In the genomic region with DNA sequence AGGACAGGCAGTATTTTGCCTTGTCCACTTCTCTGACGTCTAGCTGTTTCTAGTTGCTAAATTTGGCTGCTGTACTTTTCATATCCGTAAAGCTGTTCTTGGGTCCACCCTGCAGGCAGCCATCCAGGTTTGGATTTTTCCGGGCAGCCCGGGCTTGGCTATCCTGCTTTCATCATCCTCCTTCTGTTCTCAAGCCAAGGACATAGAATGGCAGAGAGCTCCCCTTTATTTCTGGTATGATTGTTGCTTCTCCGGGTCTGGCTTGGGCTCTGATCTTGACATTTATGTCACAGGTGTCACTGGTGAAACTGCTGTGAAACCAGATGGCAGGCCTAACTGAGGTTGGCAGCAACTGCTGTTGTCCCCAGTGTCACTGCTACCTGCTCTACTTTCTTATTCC, we compare ENCODE assay signal across 17 cellular contexts. TPM values are rescaled to one million over a fixed set of nuclear protein-coding genes. Genes with fewer than 3 reads are reported as not detected.
DNase-seq lines count a peak whose midpoint lies in the region; ATAC-seq and TF ChIP-seq lines count a peak whose summit lies in the region.
"Had no signal": no experiment of that assay in that cellular context is flagged by ENCODE, and none has a peak within 500 bp of the region (broad histone marks: within the 10 kb centered on the region; RNA-seq: fewer than 3 reads in every experiment).

No MANE protein-coding gene starts in this region.

- H3K4me1 Mint-ChIP-seq in activated CD4-positive, alpha-beta memory T cell treated with anti-CD3 and anti-CD28 coated beads for 36 hours (ENCODE audit: low read depth), result peaks cover 5% of the 10 kb centered on the region
- H3K4me1 Mint-ChIP-seq: CD8-positive, alpha-beta memory T cell had no signal

- no peaks in the 10 kb centered on the region for H3K27me3 ChIP-seq in right atrium auricular region
- no peaks in the 10 kb centered on the region for H3K27me3 ChIP-seq in thoracic aorta (replicated peaks; ENCODE audit: insufficient read depth)

- DNase-seq in cerebellar cortex (ENCODE audit: low spot score) (peak; percentile 100), right atrium auricular region (ENCODE audit: low spot score) (peak; percentile 84), thoracic aorta (ENCODE audit: low spot score) (no peak), NCI-H510A (lab: John Stamatoyannopoulos, UW) (no peak), hippocampal formation (lab: John Stamatoyannopoulos, UW) (no peak), iPS-NIHi7 (ENCODE audit: extremely low spot score) (no peak)
- no peak for DNase-seq in activated CD4-positive, alpha-beta memory T cell treated with anti-CD3 and anti-CD28 coated beads for 36 hours
- DNase-seq: activated T-cell treated with anti-CD3 and anti-CD28 coated beads, Interleukin-2, amount 50 U/mL, for 4 hours; CD8-positive, alpha-beta memory T cell; erythroblast; islet precursor cell; NK-92 treated with Interleukin-12 subunit alpha and Interleukin-12 subunit beta, amount 100 ng/mL, for 24 hours; SK-N-SH had no signal

- POLR2A ChIA-PET in activated CD4-positive, alpha-beta memory T cell treated with anti-CD3 and anti-CD28 coated beads for 36 hours (lab: Charles Lee), result no interaction called here

- no peaks in the 10 kb centered on the region for H3K9me3 Mint-ChIP-seq in activated CD4-positive, alpha-beta memory T cell treated with anti-CD3 and anti-CD28 coated beads for 36 hours
- H3K9me3 Mint-ChIP-seq: activated T-cell treated with anti-CD3 and anti-CD28 coated beads, Interleukin-2, amount 50 U/mL, for 4 hours; brain; CD8-positive, alpha-beta memory T cell; neural crest cell had no signal

- H3K9me3 ChIP-seq in right atrium auricular region (no peaks in the 10 kb centered on the region), thoracic aorta (no peaks in the 10 kb centered on the region)
- H3K9me3 ChIP-seq: SK-N-SH had no signal

- ATAC-seq in HG03280 (IDR thresholded peaks at IDR 0.05; ENCODE audit: unreplicated experiment) (peak; percentile 50), thoracic aorta (ENCODE audit: insufficient number of reproducible peaks, low FRiP score, low read depth) (peak; percentile 62)
- ATAC-seq: activated CD4-positive, CD25-positive, alpha-beta regulatory T cell treated with anti-CD3 and anti-CD28 coated beads, Interleukin-2, amount 50 U/mL, for 24 hours; activated T-cell treated with anti-CD3 and anti-CD28 coated beads, Interleukin-2, amount 50 U/mL, for 4 hours had no signal

- H3K36me3 Mint-ChIP-seq in activated CD4-positive, alpha-beta memory T cell treated with anti-CD3 and anti-CD28 coated beads for 36 hours, result no peaks in the 10 kb centered on the region
- H3K36me3 Mint-ChIP-seq: CD8-positive, alpha-beta memory T cell had no signal

- peak overlapping the region; percentile 51 to 74 for H3K27ac ChIP-seq in right atrium auricular region
- peak overlapping the region; percentile 12 to 42 for H3K27ac ChIP-seq in thoracic aorta

- H3K4me1 ChIP-seq in right atrium auricular region, result peaks cover 0 to 6% of the 10 kb centered on the region in 2 donors
- H3K4me1 ChIP-seq in thoracic aorta (ENCODE audit: control insufficient read depth in 1 of 2, low read depth in 2 of 2), result peaks cover 7 to 11% of the 10 kb centered on the region in 2 donors

- CTCF ChIA-PET in activated CD4-positive, alpha-beta memory T cell treated with anti-CD3 and anti-CD28 coated beads for 36 hours (lab: Charles Lee), result interaction anchor here (1.0 kb wide), 1 partner anchor 9 kb away, joined by 3 read pairs; no protein-coding TSS in a partner anchor

- H3K4me3 ChIP-seq in right atrium auricular region (no peak overlapping the region), thoracic aorta (peak overlapping the region; percentile 15)

- H3K36me3 ChIP-seq in right atrium auricular region (no peaks in the 10 kb centered on the region), thoracic aorta (no peaks in the 10 kb centered on the region)

- H3K27ac Mint-ChIP-seq in activated CD4-positive, alpha-beta memory T cell treated with anti-CD3 and anti-CD28 coated beads for 36 hours, result no peak overlapping the region
- H3K27ac Mint-ChIP-seq: CD8-positive, alpha-beta memory T cell had no signal

- H3K4me3 Mint-ChIP-seq in activated CD4-positive, alpha-beta memory T cell treated with anti-CD3 and anti-CD28 coated beads for 36 hours, result no peak overlapping the region
- H3K4me3 Mint-ChIP-seq: activated T-cell treated with anti-CD3 and anti-CD28 coated beads, Interleukin-2, amount 50 U/mL, for 4 hours; brain; CD8-positive, alpha-beta memory T cell; neural crest cell had no signal

- no peak for TF ChIP-seq CTCF in right atrium auricular region (IDR thresholded peaks at IDR 0.05)
- no peak for TF ChIP-seq CTCF in thoracic aorta (IDR thresholded peaks at IDR 0.05)

- no peaks in the 10 kb centered on the region for H3K27me3 Mint-ChIP-seq in activated CD4-positive, alpha-beta memory T cell treated with anti-CD3 and anti-CD28 coated beads for 36 hours
- H3K27me3 Mint-ChIP-seq: brain had no signal

- intact Hi-C loops in activated CD4-positive, alpha-beta memory T cell treated with anti-CD3 and anti-CD28 coated beads for 36 hours (cut with micrococcal nuclease), result no loop called here

RNA-seq across cellular contexts. Expression of a gene that starts 35.5 kb away (rescaled TPM):
- total RNA-seq in right atrium auricular region (1 to 10 TPM in 1 of 2 donors, under 1 TPM in 1; 0.39 to 1.0 TPM), thoracic aorta (1 to 10 TPM in 1 of 2 donors, not detected in 1; 1.8 TPM)
- not detected for total RNA-seq in activated CD4-positive, alpha-beta memory T cell treated with anti-CD3 and anti-CD28 coated beads for 36 hours
- total RNA-seq: CD8-positive, alpha-beta memory T cell had no signal

Comparison
In these comparisons a context has a peak if more than half of its experiments do, and no peak if none do; other contexts are left out.
1. DNase-seq: peak in cerebellar cortex (single experiment) and right atrium auricular region (single experiment); none in thoracic aorta (single experiment), activated CD4-positive, alpha-beta memory T cell treated with anti-CD3 and anti-CD28 coated beads for 36 hours (single experiment), NCI-H510A (single experiment), hippocampal formation (0 of 2) and iPS-NIHi7 (single experiment).